21 cellular contexts compared by ENCODE assay signal in the genomic region with DNA sequence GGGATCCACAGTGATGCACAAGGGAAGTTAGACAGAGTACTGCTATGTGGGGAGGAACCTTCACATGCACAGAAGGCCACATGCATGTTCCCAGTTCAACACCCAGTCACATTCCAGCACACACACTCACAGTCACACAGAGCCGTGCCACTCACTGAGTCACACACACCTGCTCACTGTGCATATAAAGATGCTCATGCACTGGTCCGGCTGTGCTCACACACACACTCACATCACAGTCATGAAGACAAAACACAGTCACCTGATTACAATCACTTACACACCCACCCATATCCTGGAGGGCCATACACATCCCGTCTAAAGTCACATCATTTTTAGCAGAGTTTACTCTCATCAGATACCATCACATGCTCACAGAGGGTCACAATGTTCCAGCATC. TPM values are rescaled to one million over a fixed set of nuclear protein-coding genes. Genes with fewer than 3 reads are reported as not detected.
DNase-seq lines count a peak whose midpoint lies in the region; ATAC-seq, FAIRE-seq and TF ChIP-seq lines count a peak whose summit lies in the region.
"Had no signal": no experiment of that assay in that cellular context is flagged by ENCODE, and none has a peak within 500 bp of the region (broad histone marks: within the 10 kb centered on the region; RNA-seq: fewer than 3 reads in every experiment).

No MANE protein-coding gene starts in this region.

- H3K14ac ChIP-seq in H1 (ENCODE audit: insufficient read length) = no peak overlapping the region

- CTCF ChIA-PET in Panc1 (lab: Charles Lee) = interaction anchor here (0.5 to 0.7 kb wide), 2 partner anchors 44 to 186 kb away, joined by 5 to 9 read pairs; no protein-coding TSS in a partner anchor
- CTCF ChIA-PET in H1 (lab: Charles Lee; ENCODE audit: partially characterized antibody) = no interaction called here

- TF ChIP-seq POLR2A in H1 (IDR thresholded peaks at IDR 0.05; ENCODE audit: control extremely low read depth in 1 of 2, low read depth in 2 of 2, low read length in 2 of 2) (no peak), adrenal gland (IDR thresholded peaks at IDR 0.05) (no peak)

- no peaks in the 10 kb centered on the region for H3K36me3 Mint-ChIP-seq in activated T-cell treated with anti-CD3 and anti-CD28 coated beads, Interleukin-2, amount 50 U/mL, for 4 hours (ENCODE audit: insufficient read depth)
- H3K36me3 Mint-ChIP-seq in CD4-positive, CD25-positive, alpha-beta regulatory T cell = no peaks in the 10 kb centered on the region
- H3K36me3 Mint-ChIP-seq: CD14-positive monocyte had no signal

- no peak overlapping the region for H4K8ac ChIP-seq in H1 (ENCODE audit: extremely low read depth, insufficient read depth, low read length)

- H3K4me1 ChIP-seq in CD4-positive, CD25-positive, alpha-beta regulatory T cell (ENCODE audit: control insufficient read depth, insufficient read depth, low read length, poor library complexity, severe bottlenecking) = no peaks in the 10 kb centered on the region
- H3K4me1 ChIP-seq in Panc1 (ENCODE audit: control insufficient read depth, insufficient read depth, low read length) = no peaks in the 10 kb centered on the region
- peaks cover 0 to 3% (median under 1%) of the 10 kb centered on the region in 4 experiments; a peak in 2 of 7 replicates for H3K4me1 ChIP-seq in H1 (replicated peaks in 1 of 4; ENCODE audit: control insufficient read depth in 3 of 4, insufficient read depth in 4 of 4, low read length in 3 of 4)
- H3K4me1 ChIP-seq in adrenal gland (replicated peaks in 1 of 2) = no peaks in the 10 kb centered on the region

- no peak overlapping the region for H2BK120ac ChIP-seq in H1 (replicated peaks; ENCODE audit: low read depth, low read length)

- H3K23ac ChIP-seq in H1 (ENCODE audit: insufficient read length) = no peak overlapping the region

- FAIRE-seq in H1 (lab: Jason Lieb, UNC) = no peak

- intact Hi-C loops in Panc1 (cut with micrococcal nuclease; ENCODE audit: unreplicated experiment) = no loop called here
- intact Hi-C loops in adrenal gland (cut with DNase I) = no loop called here

- no peak overlapping the region for H2BK5ac ChIP-seq in H1 (ENCODE audit: low read depth, low read length)

- POLR2A ChIA-PET in Panc1 (lab: Charles Lee) = interaction anchor here (0.6 to 0.7 kb wide), 2 partner anchors 122 to 463 kb away, joined by 3 to 4 read pairs; no protein-coding TSS in a partner anchor
- POLR2A ChIA-PET in H1 (lab: Charles Lee; ENCODE audit: partially characterized antibody) = no interaction called here

- H3K4me1 Mint-ChIP-seq in activated T-cell treated with anti-CD3 and anti-CD28 coated beads, Interleukin-2, amount 50 U/mL, for 4 hours (ENCODE audit: low read depth) = peaks cover 39% of the 10 kb centered on the region
- H3K4me1 Mint-ChIP-seq in CD4-positive, CD25-positive, alpha-beta regulatory T cell = peaks cover 0 to 10% (median 7%) of the 10 kb centered on the region in 4 donors

- no peak overlapping the region for H4K91ac ChIP-seq in H1 (replicated peaks; ENCODE audit: insufficient read length, low read length)

- H3K27me3 ChIP-seq in CD4-positive, CD25-positive, alpha-beta regulatory T cell (ENCODE audit: control insufficient read depth, insufficient read depth, low read length) = peaks cover 2% of the 10 kb centered on the region
- H3K27me3 ChIP-seq in Panc1 (ENCODE audit: control insufficient read depth, insufficient read depth, low read length) (peaks cover 75% of the 10 kb centered on the region), H1 (replicated peaks in 1 of 4; ENCODE audit: control insufficient read depth in 3 of 4, extremely low read depth in 1 of 4, insufficient read depth in 3 of 4, low read length in 3 of 4) (no peaks in the 10 kb centered on the region; a peak in 1 of 7 replicates), adrenal gland (no peaks in the 10 kb centered on the region)

- no peak overlapping the region for H3K56ac ChIP-seq in H1 (replicated peaks; ENCODE audit: insufficient read length, low read depth, low read length)

- H3K9ac ChIP-seq in H1 (replicated peaks in 1 of 4; ENCODE audit: extremely low read depth in 1 of 4, low read depth in 3 of 4, low read length in 3 of 4) = no peak overlapping the region

- no peaks in the 10 kb centered on the region for H3K23me2 ChIP-seq in H1 (ENCODE audit: low read depth, low read length)

- H3K36me3 ChIP-seq in CD4-positive, CD25-positive, alpha-beta regulatory T cell (ENCODE audit: control insufficient read depth, insufficient read depth, low read length) = no peaks in the 10 kb centered on the region
- no peaks in the 10 kb centered on the region for H3K36me3 ChIP-seq in Panc1 (ENCODE audit: control insufficient read depth, insufficient read depth, low read length)
- no peaks in the 10 kb centered on the region for H3K36me3 ChIP-seq in H1 (ENCODE audit: control insufficient read depth in 2 of 4, insufficient read depth in 4 of 4, low read length in 3 of 4)
- H3K36me3 ChIP-seq in adrenal gland (replicated peaks in 1 of 2) = no peaks in the 10 kb centered on the region

- no peak overlapping the region for H3K4me3 Mint-ChIP-seq in activated T-cell treated with anti-CD3 and anti-CD28 coated beads, Interleukin-2, amount 50 U/mL, for 4 hours
- H3K4me3 Mint-ChIP-seq in CD4-positive, CD25-positive, alpha-beta regulatory T cell = no peak overlapping the region
- H3K4me3 Mint-ChIP-seq: CD14-positive monocyte, HFFc6 had no signal

- no peak overlapping the region for H3K27ac ChIP-seq in CD4-positive, CD25-positive, alpha-beta regulatory T cell (ENCODE audit: insufficient read depth, low read length, poor library complexity, severe bottlenecking)
- H3K27ac ChIP-seq in Panc1 (ENCODE audit: low read length) (no peak overlapping the region), H1 (ENCODE audit: low read depth, low read length) (no peak overlapping the region), adrenal gland (no peak overlapping the region)
- H3K27ac ChIP-seq: PC-9 had no signal

- BruUV-seq in Panc1 (replicated peaks; lab: Mats Ljungman, UMichigan) = no TSS peak

- no peak overlapping the region for H4K5ac ChIP-seq in H1 (ENCODE audit: insufficient read length, low read depth, low read length)

- no peaks in the 10 kb centered on the region for H4K20me1 ChIP-seq in H1 (replicated peaks in 1 of 2; ENCODE audit: control insufficient read depth in 1 of 2, insufficient read depth in 2 of 2, low read length in 2 of 2)

- in situ Hi-C loops in Panc1 (cut with HindIII; ENCODE audit: low pct_unique_long_range_greater_than_20kb, low sequenced_read_pairs) = no loop called here

- no peaks in the 10 kb centered on the region for H3K27me3 Mint-ChIP-seq in activated T-cell treated with anti-CD3 and anti-CD28 coated beads, Interleukin-2, amount 50 U/mL, for 4 hours (ENCODE audit: low read depth)
- H3K27me3 Mint-ChIP-seq in CD4-positive, CD25-positive, alpha-beta regulatory T cell = peaks cover 17% of the 10 kb centered on the region

- TF ChIP-seq RAD21 in H1 (IDR thresholded peaks at IDR 0.05 in 1 of 2, conservative IDR thresholded peaks at IDR 0.05 in 1 of 2; ENCODE audit: low read depth in 2 of 2, low read length in 2 of 2) = no peak

- no peak for DNase-seq in activated T-cell treated with anti-CD3 and anti-CD28 coated beads, Interleukin-2, amount 50 U/mL, for 4 hours
- no peak for DNase-seq in activated T-cell treated with anti-CD3 and anti-CD28 coated beads for 4 hours
- peak in 1 of 3 donors; percentile 45 for DNase-seq in CD4-positive, CD25-positive, alpha-beta regulatory T cell
- no peak for DNase-seq in Panc1 (ENCODE audit: low read depth, low spot score)
- DNase-seq in H1 (ENCODE audit: low read depth in 1 of 2, low spot score in 2 of 2) = no peak
- no peak for DNase-seq in mucosa of gallbladder (ENCODE audit: low spot score)
- no peak for DNase-seq in adrenal gland
- DNase-seq: DMS79, GOT3, HFFc6, KG1, MM.1S, NCI-H1105, NCI-H1694 treated with DMSO at 0.1 percent for 48 hours, NCI-H69, PC-9 had no signal

- TF ChIP-seq CTCF in Panc1 (IDR thresholded peaks at IDR 0.05) (no peak), H1 (IDR thresholded peaks at IDR 0.05; ENCODE audit: control extremely low read depth in 1 of 3, insufficient read depth in 1 of 3, low read depth in 1 of 3, low read length in 3 of 3) (no peak), adrenal gland (IDR thresholded peaks at IDR 0.05) (no peak)

- no peak overlapping the region for H2BK15ac ChIP-seq in H1 (ENCODE audit: low read length)

- H2BK12ac ChIP-seq in H1 (ENCODE audit: low read depth, low read length) = no peak overlapping the region; the same call in 1 of the 2 replicates

- no peaks in the 10 kb centered on the region for H3K79me2 ChIP-seq in H1 (ENCODE audit: control insufficient read depth in 1 of 2, insufficient read depth in 2 of 2, low read length in 2 of 2)

- H2AK5ac ChIP-seq in H1 (ENCODE audit: low read depth, low read length) = no peak overlapping the region

- H3K4me2 ChIP-seq in H1 (ENCODE audit: insufficient read depth in 1 of 2, low read depth in 2 of 2, low read length in 2 of 2) = no peak overlapping the region; a peak in 1 of 4 replicates
- H3K4me2 ChIP-seq: PC-9 had no signal

- no peaks in the 10 kb centered on the region for H3K79me1 ChIP-seq in H1 (ENCODE audit: low read depth, low read length)

- no peaks in the 10 kb centered on the region for H3K9me3 ChIP-seq in CD4-positive, CD25-positive, alpha-beta regulatory T cell (ENCODE audit: control insufficient read depth in 2 of 2, low read length in 2 of 2)
- H3K9me3 ChIP-seq in Panc1 (ENCODE audit: control insufficient read depth, insufficient read depth, low read depth, low read length) = no peaks in the 10 kb centered on the region
- H3K9me3 ChIP-seq in H1 (ENCODE audit: insufficient read depth in 2 of 2, low read depth in 1 of 2, low read length in 1 of 2) = no peaks in the 10 kb centered on the region
- no peaks in the 10 kb centered on the region for H3K9me3 ChIP-seq in adrenal gland (replicated peaks in 1 of 3)

- H2BK20ac ChIP-seq in H1 (ENCODE audit: low read length) = 0 out of 2 replicates have a peak overlapping the region, but pooled peaks have one; percentile 25

- no peak for TF ChIP-seq EP300 in H1 (IDR thresholded peaks at IDR 0.05; ENCODE audit: borderline replicate concordance in 1 of 2, low read depth in 2 of 2, low read length in 2 of 2)

- H3K4me3 ChIP-seq in CD4-positive, CD25-positive, alpha-beta regulatory T cell (ENCODE audit: low read depth, low read length) = no peak overlapping the region
- H3K4me3 ChIP-seq in Panc1 (ENCODE audit: low read depth in 2 of 2, low read length in 2 of 2) = no peak overlapping the region
- no peak overlapping the region for H3K4me3 ChIP-seq in H1 (ENCODE audit: extremely low read depth in 1 of 4, insufficient read depth in 2 of 4, low read depth in 3 of 4, low read length in 4 of 4)
- no peak overlapping the region for H3K4me3 ChIP-seq in adrenal gland
- H3K4me3 ChIP-seq: PC-9 had no signal

- WGBS in H1 (ENCODE audit: extremely low coverage in 1 of 2, insufficient coverage in 1 of 2, insufficient read length in 1 of 2, insufficient replicate concordance in 2 of 2, low coverage in 1 of 2, low lambda C conversion rate in 2 of 2, missing lambda C conversion rate in 1 of 2), 2 experiments = 81% methylated on average over 3 of the region's 3 CpGs; no CpG with 5 or more reads in 1 of the 2 experiments
- WGBS in adrenal gland, 4 donors = 58 to 88% (median 71%) methylated on average over 2 to 3 of the region's 3 CpGs

- peaks cover 3% of the 10 kb centered on the region for H3K9me3 Mint-ChIP-seq in activated T-cell treated with anti-CD3 and anti-CD28 coated beads, Interleukin-2, amount 50 U/mL, for 4 hours
- peaks cover 0 to 2% (median 0%) of the 10 kb centered on the region in 7 donors for H3K9me3 Mint-ChIP-seq in CD4-positive, CD25-positive, alpha-beta regulatory T cell
- H3K9me3 Mint-ChIP-seq: CD14-positive monocyte, HFFc6 had no signal

- ATAC-seq in activated T-cell treated with anti-CD3 and anti-CD28 coated beads, Interleukin-2, amount 50 U/mL, for 4 hours = peak; percentile 21 to 68
- no peak for ATAC-seq in CD4-positive, CD25-positive, alpha-beta regulatory T cell (ENCODE audit: low read depth in 2 of 2)
- ATAC-seq in Panc1 (peak; percentile 24), GM18861 (IDR thresholded peaks at IDR 0.05; ENCODE audit: unreplicated experiment) (no peak)
- ATAC-seq: Right ventricle myocardium inferior had no signal

- H3K4ac ChIP-seq in H1 (replicated peaks; ENCODE audit: insufficient read length, low read depth, low read length) = no peak overlapping the region

- H3K27ac Mint-ChIP-seq in CD4-positive, CD25-positive, alpha-beta regulatory T cell = peak overlapping the region in 2 of 3 donors; percentile 9 to 48
- H3K27ac Mint-ChIP-seq: CD14-positive monocyte, HFFc6 had no signal

- H3K18ac ChIP-seq in H1 (ENCODE audit: extremely low read depth, low read length) = no peak overlapping the region

- no peak overlapping the region for H2AFZ ChIP-seq in H1 (ENCODE audit: low read length)
- H2AFZ ChIP-seq: PC-9 had no signal

RNA-seq across cellular contexts. Expression of a gene that starts 0.5 kb away (rescaled TPM):
- total RNA-seq in activated T-cell treated with anti-CD3 and anti-CD28 coated beads, Interleukin-2, amount 50 U/mL, for 4 hours = 1 to 10 TPM in 2 of 3 donors, not detected in 1; 1.2 to 2.3 TPM
- 2.9 TPM for total RNA-seq in CD4-positive, CD25-positive, alpha-beta regulatory T cell
- not detected for polyA plus RNA-seq in CD4-positive, CD25-positive, alpha-beta regulatory T cell
- total RNA-seq in Panc1 (2021; ENCODE audit: unreplicated experiment) (not detected), mucosa of gallbladder (0.35 TPM), adrenal gland (not detected)
- polyA plus RNA-seq in Panc1 (2012; ENCODE audit: insufficient read length) = not detected
- 10.1 and 12.4 TPM in 2 replicates for total RNA-seq in H1 (2021; fragmentation: NEBNext Ultra II Directional; extraction: Animal tissue kit (Norgen Biotek cat#: 25700))
- polyA plus RNA-seq in H1 (2011; rRNA removed) (4.0 and 6.4 TPM in 2 replicates), adrenal gland (under 1 TPM in 1 of 3 donors, not detected in 2; 0.66 TPM)
- 7.0 TPM for polyA plus RNA-seq in H1 (2011; cell fraction: cytosol; rRNA removed)
- polyA plus RNA-seq in H1 (2011; cell fraction: nucleus; rRNA removed) = 2.6 TPM
- 2.8 to 4.3 TPM (median 3.6 TPM) in 4 replicates for polyA plus RNA-seq in H1 (2012, experiment 1 of 2)
- 3.6 TPM for polyA plus RNA-seq in H1 (2012, experiment 2 of 2)
- 21.6 TPM for polyA plus RNA-seq in H1 (2013, experiment 1 of 2)
- 21.1 TPM for polyA plus RNA-seq in H1 (2013, experiment 2 of 2)
- polyA minus RNA-seq in H1 (2011; rRNA and poly(A)+ RNA removed) = 1.3 and 1.7 TPM in 2 replicates
- polyA minus RNA-seq in H1 (2011; cell fraction: cytosol; rRNA and poly(A)+ RNA removed) = not detected
- not detected for polyA minus RNA-seq in H1 (2011; cell fraction: nucleus; rRNA and poly(A)+ RNA removed)
- total RNA-seq: A673, G401, HFFc6, PC-9, Right ventricle myocardium inferior had no signal

RNA-seq across cellular contexts. Expression of a gene that starts 33.1 kb away (rescaled TPM):
- not detected for total RNA-seq in activated T-cell treated with anti-CD3 and anti-CD28 coated beads, Interleukin-2, amount 50 U/mL, for 4 hours
- not detected for total RNA-seq in CD4-positive, CD25-positive, alpha-beta regulatory T cell
- under 1 TPM in 1 of 4 donors, not detected in 3; 0.73 TPM for polyA plus RNA-seq in CD4-positive, CD25-positive, alpha-beta regulatory T cell
- total RNA-seq in Panc1 (2021; ENCODE audit: unreplicated experiment) = not detected
- polyA plus RNA-seq in Panc1 (2012; ENCODE audit: insufficient read length) = not detected
- total RNA-seq in H1 (2021; fragmentation: NEBNext Ultra II Directional; extraction: Animal tissue kit (Norgen Biotek cat#: 25700)) = 0.50 and 1.1 TPM in 2 replicates
- polyA plus RNA-seq in H1 (2011; rRNA removed) = 0.22 and 0.77 TPM in 2 replicates
- polyA plus RNA-seq in H1 (2011; cell fraction: cytosol; rRNA removed) = 0.53 TPM
- polyA plus RNA-seq in H1 (2011; cell fraction: nucleus; rRNA removed) = 0.37 TPM
- polyA plus RNA-seq in H1 (2012, experiment 1 of 2) = 1.2 to 1.6 TPM (median 1.4 TPM) in 4 replicates
- 0.31 TPM for polyA plus RNA-seq in H1 (2012, experiment 2 of 2)
- polyA plus RNA-seq in H1 (2013, experiment 1 of 2) = 1.5 TPM
- polyA plus RNA-seq in H1 (2013, experiment 2 of 2) = 1.5 TPM
- 0.34 TPM in 1 of 2 replicates, not detected in the other for polyA minus RNA-seq in H1 (2011; rRNA and poly(A)+ RNA removed)
- not detected for polyA minus RNA-seq in H1 (2011; cell fraction: cytosol; rRNA and poly(A)+ RNA removed)
- not detected for polyA minus RNA-seq in H1 (2011; cell fraction: nucleus; rRNA and poly(A)+ RNA removed)
- total RNA-seq in mucosa of gallbladder = not detected
- total RNA-seq in adrenal gland = not detected
- not detected for polyA plus RNA-seq in adrenal gland
- total RNA-seq: A673, G401, HFFc6, PC-9, Right ventricle myocardium inferior had no signal
- polyA plus RNA-seq: CD14-positive monocyte had no signal

RNA-seq across cellular contexts. Expression of a gene that starts 41.3 kb away (rescaled TPM):
- total RNA-seq in activated T-cell treated with anti-CD3 and anti-CD28 coated beads, Interleukin-2, amount 50 U/mL, for 4 hours = not detected
- total RNA-seq in CD4-positive, CD25-positive, alpha-beta regulatory T cell = not detected
- polyA plus RNA-seq in CD4-positive, CD25-positive, alpha-beta regulatory T cell = not detected
- total RNA-seq in Panc1 (2021; ENCODE audit: unreplicated experiment) = not detected
- not detected for polyA plus RNA-seq in Panc1 (2012; ENCODE audit: insufficient read length)
- total RNA-seq in H1 (2021; fragmentation: NEBNext Ultra II Directional; extraction: Animal tissue kit (Norgen Biotek cat#: 25700)) = not detected in 2 replicates
- polyA plus RNA-seq in H1 (2011; rRNA removed) = not detected in 2 replicates
- polyA plus RNA-seq in H1 (2011; cell fraction: cytosol; rRNA removed) = not detected
- not detected for polyA plus RNA-seq in H1 (2011; cell fraction: nucleus; rRNA removed)
- not detected in 4 replicates for polyA plus RNA-seq in H1 (2012, experiment 1 of 2)
- not detected for polyA plus RNA-seq in H1 (2012, experiment 2 of 2)
- not detected for polyA plus RNA-seq in H1 (2013, experiment 1 of 2)
- polyA plus RNA-seq in H1 (2013, experiment 2 of 2) = 0.07 TPM
- polyA minus RNA-seq in H1 (2011; rRNA and poly(A)+ RNA removed) = not detected in 2 replicates
- polyA minus RNA-seq in H1 (2011; cell fraction: cytosol; rRNA and poly(A)+ RNA removed) = not detected
- not detected for polyA minus RNA-seq in H1 (2011; cell fraction: nucleus; rRNA and poly(A)+ RNA removed)
- total RNA-seq in mucosa of gallbladder = not detected
- total RNA-seq in adrenal gland = not detected
- not detected for polyA plus RNA-seq in adrenal gland
- total RNA-seq: A673, G401, HFFc6, PC-9, Right ventricle myocardium inferior had no signal
- polyA plus RNA-seq: CD14-positive monocyte had no signal

Comparison
In these comparisons a context has a peak if more than half of its experiments do, and no peak if none do; other contexts are left out.
1. ATAC-seq: peak in activated T-cell treated with anti-CD3 and anti-CD28 coated beads, Interleukin-2, amount 50 U/mL, for 4 hours (2 of 2) and Panc1 (single experiment); none in CD4-positive, CD25-positive, alpha-beta regulatory T cell (0 of 2) and GM18861 (single experiment).